In genomic region chr9:72365525-72366256, GRCh38 we compare ENCODE assay signal across 8 cellular contexts. TPM values are rescaled to one million over a fixed set of nuclear protein-coding genes. Genes with fewer than 3 reads are reported as not detected.
A peak's percentile ranks its signal among the peaks of the same experiment; 100 is the strongest.
DNase-seq lines count a peak whose midpoint lies in the region; ATAC-seq and TF ChIP-seq lines count a peak whose summit lies in the region.

No MANE protein-coding gene starts in this region.

- peak overlapping the region; percentile 88 for H3K4me3 Mint-ChIP-seq in activated CD8-positive, alpha-beta memory T cell treated with anti-CD3 and anti-CD28 coated beads, Interleukin-2, amount 10 ng/mL, durations not matched to agents 7 days and 5 days
- peak overlapping the region; percentile 94 for H3K4me3 Mint-ChIP-seq in effector memory CD8-positive, alpha-beta T cell

- DNase-seq in AG10803 (ENCODE audit: low read depth): peak; percentile 87
- peak; percentile 68 for DNase-seq in NCI-H748 treated with DMSO at 0.1 percent for 48 hours (lab: John Stamatoyannopoulos, UW)
- DNase-seq in activated CD8-positive, alpha-beta memory T cell treated with anti-CD3 and anti-CD28 coated beads, Interleukin-2, amount 10 ng/mL, durations not matched to agents 7 days and 5 days: peak; percentile 76
- peak; percentile 44 to 54 (median 47) for DNase-seq in effector memory CD8-positive, alpha-beta T cell
- peak; percentile 90 to 91 for DNase-seq in lung microvascular endothelial cell (ENCODE audit: low read depth in 2 of 2)
- DNase-seq in stimulated activated CD4-positive, alpha-beta T cell treated with anti-CD3 and anti-CD28 coated beads, TNF-alpha, amount 100 ng/mL, for 24 hours (ENCODE audit: low read depth in 3 of 3): peak; percentile 25 to 57 (median 32)

- peak; percentile 31; the same call in 1 of the 2 replicates for TF ChIP-seq CTCF in AG10803 (conservative IDR thresholded peaks at IDR 0.05; ENCODE audit: low read length)

- H3K4me1 Mint-ChIP-seq in activated CD8-positive, alpha-beta memory T cell treated with anti-CD3 and anti-CD28 coated beads, Interleukin-2, amount 10 ng/mL, durations not matched to agents 7 days and 5 days: peaks cover 32% of the 10 kb centered on the region
- peaks cover 21 to 38% of the 10 kb centered on the region in 2 donors for H3K4me1 Mint-ChIP-seq in effector memory CD8-positive, alpha-beta T cell (ENCODE audit: low read depth in 2 of 2)

- H3K9me3 Mint-ChIP-seq in activated CD8-positive, alpha-beta memory T cell treated with anti-CD3 and anti-CD28 coated beads, Interleukin-2, amount 10 ng/mL, durations not matched to agents 7 days and 5 days (ENCODE audit: low read depth): no peaks in the 10 kb centered on the region
- H3K9me3 Mint-ChIP-seq in effector memory CD8-positive, alpha-beta T cell: no peaks in the 10 kb centered on the region

- CTCF ChIA-PET in activated CD8-positive, alpha-beta memory T cell treated with anti-CD3 and anti-CD28 coated beads, Interleukin-2, amount 10 ng/mL, durations not matched to agents 7 days and 5 days (lab: Charles Lee): interaction anchor here (1.3 kb wide), 1 partner anchor 78 kb away, joined by 8 read pairs; no protein-coding TSS in a partner anchor

- H3K27ac Mint-ChIP-seq in activated CD8-positive, alpha-beta memory T cell treated with anti-CD3 and anti-CD28 coated beads, Interleukin-2, amount 10 ng/mL, durations not matched to agents 7 days and 5 days: peak overlapping the region; percentile 98
- peak overlapping the region; percentile 96 to 99 for H3K27ac Mint-ChIP-seq in effector memory CD8-positive, alpha-beta T cell

- ATAC-seq in GM19043 (IDR thresholded peaks at IDR 0.05; ENCODE audit: low read depth, unreplicated experiment) (peak; percentile 37), HG03378 (IDR thresholded peaks at IDR 0.05; ENCODE audit: unreplicated experiment) (peak; percentile 41)
- ATAC-seq in activated CD8-positive, alpha-beta memory T cell treated with anti-CD3 and anti-CD28 coated beads, Interleukin-2, amount 10 ng/mL, durations not matched to agents 7 days and 5 days: peak; percentile 31
- ATAC-seq in effector memory CD8-positive, alpha-beta T cell (replicated peaks): peak; percentile 31

- H3K4me3 ChIP-seq in AG10803 (ENCODE audit: low read length): peak overlapping the region; percentile 67

- H3K36me3 Mint-ChIP-seq in activated CD8-positive, alpha-beta memory T cell treated with anti-CD3 and anti-CD28 coated beads, Interleukin-2, amount 10 ng/mL, durations not matched to agents 7 days and 5 days: peaks cover 17% of the 10 kb centered on the region
- H3K36me3 Mint-ChIP-seq in effector memory CD8-positive, alpha-beta T cell (ENCODE audit: insufficient read depth): peaks cover 30% of the 10 kb centered on the region

- no peaks in the 10 kb centered on the region for H3K27me3 Mint-ChIP-seq in activated CD8-positive, alpha-beta memory T cell treated with anti-CD3 and anti-CD28 coated beads, Interleukin-2, amount 10 ng/mL, durations not matched to agents 7 days and 5 days
- H3K27me3 Mint-ChIP-seq in effector memory CD8-positive, alpha-beta T cell: no peaks in the 10 kb centered on the region

RNA-seq across cellular contexts. Expression of gene ZFAND5, which starts 0.7 kb away (rescaled TPM):
- 100 to 1,000 TPM in 1 of 2 experiments, 10 to 100 TPM in 1; 71.7 to 112 TPM for total RNA-seq in activated CD8-positive, alpha-beta memory T cell treated with anti-CD3 and anti-CD28 coated beads, Interleukin-2, amount 10 ng/mL, durations not matched to agents 7 days and 5 days
- 53.2 and 72.6 TPM in 2 replicates for total RNA-seq in lung microvascular endothelial cell

Comparison
In these comparisons a context has a peak if more than half of its experiments do, and no peak if none do; other contexts are left out.
1. Peak in every context shown above with its lines: DNase-seq, ATAC-seq and H3K4me3 ChIP-seq.
2. DNase-seq: peak in every context shown above with its lines; median percentile 90 in lung microvascular endothelial cell; 87 in AG10803; 76 in activated CD8-positive, alpha-beta memory T cell treated with anti-CD3 and anti-CD28 coated beads, Interleukin-2, amount 10 ng/mL, durations not matched to agents 7 days and 5 days; 68 in NCI-H748 treated with DMSO at 0.1 percent for 48 hours; 47 in effector memory CD8-positive, alpha-beta T cell; 32 in stimulated activated CD4-positive, alpha-beta T cell treated with anti-CD3 and anti-CD28 coated beads, TNF-alpha, amount 100 ng/mL, for 24 hours.